ENCODE assay signal across 1 cellular context in the genomic region with DNA sequence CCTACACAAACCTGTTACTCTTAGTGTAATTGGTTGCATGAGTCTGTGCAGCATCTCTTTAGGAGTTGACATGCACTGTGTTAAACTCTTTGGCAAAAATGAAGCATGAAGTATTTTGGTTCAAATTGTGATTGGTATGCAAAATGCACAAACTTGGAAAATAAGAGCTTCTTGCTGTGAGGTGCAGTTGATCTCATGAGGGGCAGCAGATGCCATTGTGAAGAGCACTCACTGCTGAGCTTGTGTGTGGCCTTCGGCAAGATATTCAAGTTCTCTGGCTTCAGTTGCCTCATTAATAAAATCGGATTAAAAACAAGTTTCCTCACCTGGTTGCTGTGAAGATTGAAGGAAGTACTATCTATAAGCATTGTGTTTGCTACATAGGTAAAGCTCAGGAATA.
TF ChIP-seq lines count a peak whose summit lies in the region.

No MANE protein-coding gene starts in this region.

TF ChIP-seq in H1, 55 proteins besides CTCF, POLR2A, EP300 and RAD21 (continued from another document):
- TF ChIP-seq, protein P1, sequence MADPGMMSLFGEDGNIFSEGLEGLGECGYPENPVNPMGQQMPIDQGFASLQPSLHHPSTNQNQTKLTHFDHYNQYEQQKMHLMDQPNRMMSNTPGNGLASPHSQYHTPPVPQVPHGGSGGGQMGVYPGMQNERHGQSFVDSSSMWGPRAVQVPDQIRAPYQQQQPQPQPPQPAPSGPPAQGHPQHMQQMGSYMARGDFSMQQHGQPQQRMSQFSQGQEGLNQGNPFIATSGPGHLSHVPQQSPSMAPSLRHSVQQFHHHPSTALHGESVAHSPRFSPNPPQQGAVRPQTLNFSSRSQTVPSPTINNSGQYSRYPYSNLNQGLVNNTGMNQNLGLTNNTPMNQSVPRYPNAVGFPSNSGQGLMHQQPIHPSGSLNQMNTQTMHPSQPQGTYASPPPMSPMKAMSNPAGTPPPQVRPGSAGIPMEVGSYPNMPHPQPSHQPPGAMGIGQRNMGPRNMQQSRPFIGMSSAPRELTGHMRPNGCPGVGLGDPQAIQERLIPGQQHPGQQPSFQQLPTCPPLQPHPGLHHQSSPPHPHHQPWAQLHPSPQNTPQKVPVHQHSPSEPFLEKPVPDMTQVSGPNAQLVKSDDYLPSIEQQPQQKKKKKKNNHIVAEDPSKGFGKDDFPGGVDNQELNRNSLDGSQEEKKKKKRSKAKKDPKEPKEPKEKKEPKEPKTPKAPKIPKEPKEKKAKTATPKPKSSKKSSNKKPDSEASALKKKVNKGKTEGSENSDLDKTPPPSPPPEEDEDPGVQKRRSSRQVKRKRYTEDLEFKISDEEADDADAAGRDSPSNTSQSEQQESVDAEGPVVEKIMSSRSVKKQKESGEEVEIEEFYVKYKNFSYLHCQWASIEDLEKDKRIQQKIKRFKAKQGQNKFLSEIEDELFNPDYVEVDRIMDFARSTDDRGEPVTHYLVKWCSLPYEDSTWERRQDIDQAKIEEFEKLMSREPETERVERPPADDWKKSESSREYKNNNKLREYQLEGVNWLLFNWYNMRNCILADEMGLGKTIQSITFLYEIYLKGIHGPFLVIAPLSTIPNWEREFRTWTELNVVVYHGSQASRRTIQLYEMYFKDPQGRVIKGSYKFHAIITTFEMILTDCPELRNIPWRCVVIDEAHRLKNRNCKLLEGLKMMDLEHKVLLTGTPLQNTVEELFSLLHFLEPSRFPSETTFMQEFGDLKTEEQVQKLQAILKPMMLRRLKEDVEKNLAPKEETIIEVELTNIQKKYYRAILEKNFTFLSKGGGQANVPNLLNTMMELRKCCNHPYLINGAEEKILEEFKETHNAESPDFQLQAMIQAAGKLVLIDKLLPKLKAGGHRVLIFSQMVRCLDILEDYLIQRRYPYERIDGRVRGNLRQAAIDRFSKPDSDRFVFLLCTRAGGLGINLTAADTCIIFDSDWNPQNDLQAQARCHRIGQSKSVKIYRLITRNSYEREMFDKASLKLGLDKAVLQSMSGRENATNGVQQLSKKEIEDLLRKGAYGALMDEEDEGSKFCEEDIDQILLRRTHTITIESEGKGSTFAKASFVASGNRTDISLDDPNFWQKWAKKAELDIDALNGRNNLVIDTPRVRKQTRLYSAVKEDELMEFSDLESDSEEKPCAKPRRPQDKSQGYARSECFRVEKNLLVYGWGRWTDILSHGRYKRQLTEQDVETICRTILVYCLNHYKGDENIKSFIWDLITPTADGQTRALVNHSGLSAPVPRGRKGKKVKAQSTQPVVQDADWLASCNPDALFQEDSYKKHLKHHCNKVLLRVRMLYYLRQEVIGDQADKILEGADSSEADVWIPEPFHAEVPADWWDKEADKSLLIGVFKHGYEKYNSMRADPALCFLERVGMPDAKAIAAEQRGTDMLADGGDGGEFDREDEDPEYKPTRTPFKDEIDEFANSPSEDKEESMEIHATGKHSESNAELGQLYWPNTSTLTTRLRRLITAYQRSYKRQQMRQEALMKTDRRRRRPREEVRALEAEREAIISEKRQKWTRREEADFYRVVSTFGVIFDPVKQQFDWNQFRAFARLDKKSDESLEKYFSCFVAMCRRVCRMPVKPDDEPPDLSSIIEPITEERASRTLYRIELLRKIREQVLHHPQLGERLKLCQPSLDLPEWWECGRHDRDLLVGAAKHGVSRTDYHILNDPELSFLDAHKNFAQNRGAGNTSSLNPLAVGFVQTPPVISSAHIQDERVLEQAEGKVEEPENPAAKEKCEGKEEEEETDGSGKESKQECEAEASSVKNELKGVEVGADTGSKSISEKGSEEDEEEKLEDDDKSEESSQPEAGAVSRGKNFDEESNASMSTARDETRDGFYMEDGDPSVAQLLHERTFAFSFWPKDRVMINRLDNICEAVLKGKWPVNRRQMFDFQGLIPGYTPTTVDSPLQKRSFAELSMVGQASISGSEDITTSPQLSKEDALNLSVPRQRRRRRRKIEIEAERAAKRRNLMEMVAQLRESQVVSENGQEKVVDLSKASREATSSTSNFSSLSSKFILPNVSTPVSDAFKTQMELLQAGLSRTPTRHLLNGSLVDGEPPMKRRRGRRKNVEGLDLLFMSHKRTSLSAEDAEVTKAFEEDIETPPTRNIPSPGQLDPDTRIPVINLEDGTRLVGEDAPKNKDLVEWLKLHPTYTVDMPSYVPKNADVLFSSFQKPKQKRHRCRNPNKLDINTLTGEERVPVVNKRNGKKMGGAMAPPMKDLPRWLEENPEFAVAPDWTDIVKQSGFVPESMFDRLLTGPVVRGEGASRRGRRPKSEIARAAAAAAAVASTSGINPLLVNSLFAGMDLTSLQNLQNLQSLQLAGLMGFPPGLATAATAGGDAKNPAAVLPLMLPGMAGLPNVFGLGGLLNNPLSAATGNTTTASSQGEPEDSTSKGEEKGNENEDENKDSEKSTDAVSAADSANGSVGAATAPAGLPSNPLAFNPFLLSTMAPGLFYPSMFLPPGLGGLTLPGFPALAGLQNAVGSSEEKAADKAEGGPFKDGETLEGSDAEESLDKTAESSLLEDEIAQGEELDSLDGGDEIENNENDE (IDR thresholded peaks at IDR 0.05; ENCODE audit: insufficient replicate concordance, low read length): no peak
- no peak for TF ChIP-seq GTF2F1 (IDR thresholded peaks at IDR 0.05; ENCODE audit: borderline replicate concordance, low read depth, low read length)
- TF ChIP-seq PHF8 (conservative IDR thresholded peaks at IDR 0.05; ENCODE audit: low read depth, low read length): no peak
- no peak for TF ChIP-seq BACH1 (IDR thresholded peaks at IDR 0.05; ENCODE audit: low read length)
- TF ChIP-seq CEBPB (IDR thresholded peaks at IDR 0.05; ENCODE audit: low read depth, low read length): no peak
